19 cellular contexts compared by ENCODE assay signal in genomic region chr2:100949377-100949776, GRCh38. TPM values are rescaled to one million over a fixed set of nuclear protein-coding genes. Genes with fewer than 3 reads are reported as not detected.
A peak's percentile ranks its signal among the peaks of the same experiment; 100 is the strongest.
DNase-seq lines count a peak whose midpoint lies in the region; ATAC-seq, FAIRE-seq and TF ChIP-seq lines count a peak whose summit lies in the region.
"Had no signal": no experiment of that assay in that cellular context is flagged by ENCODE, and none has a peak within 500 bp of the region (broad histone marks: within the 10 kb centered on the region; RNA-seq: fewer than 3 reads in every experiment).

No MANE protein-coding gene starts in this region.

- no peak for TF ChIP-seq CTCF in K562 (IDR thresholded peaks at IDR 0.05 in 2 of 3, conservative IDR thresholded peaks at IDR 0.05 in 1 of 3; ENCODE audit: insufficient read depth in 2 of 3, low read depth in 1 of 3, low read length in 3 of 3)

- intact Hi-C loops in K562 (cut with micrococcal nuclease): no loop called here

- H3K79me2 ChIP-seq in K562 (ENCODE audit: control insufficient read depth, insufficient read depth, low read length): no peaks in the 10 kb centered on the region

- no peak for FAIRE-seq in K562 (lab: Jason Lieb, UNC)
- FAIRE-seq: D721Med, GM12878 had no signal

- WGBS in K562 (ENCODE audit: insufficient coverage, low coverage, missing lambda C conversion rate): under 1% methylated on average over 6 of the region's 8 CpGs

- H3K27me3 ChIP-seq in HAP-1 (ENCODE audit: low read depth): no peaks in the 10 kb centered on the region
- peaks cover 15 to 36% of the 10 kb centered on the region in 2 experiments; a peak in 4 of 5 replicates for H3K27me3 ChIP-seq in K562 (ENCODE audit: control insufficient read depth in 2 of 2, insufficient read depth in 2 of 2, low read length in 2 of 2)
- H3K27me3 ChIP-seq in iPS-18a (ENCODE audit: control insufficient read depth, insufficient read depth, low read length): no peaks in the 10 kb centered on the region
- H3K27me3 ChIP-seq: BLaER1 treated with 17β-estradiol and CSF1 and Interleukin-3, amounts not matched to agents 10 nM and 100 nM had no signal

- H3K4me2 ChIP-seq in K562 (ENCODE audit: insufficient read depth, low read length): no peak overlapping the region

- no TSS peak for BruUV-seq in K562 (replicated peaks; lab: Mats Ljungman, UMichigan)

- no peaks in the 10 kb centered on the region for H4K20me1 ChIP-seq in K562 (replicated peaks; ENCODE audit: control insufficient read depth, insufficient read depth, low read length)
- H4K20me1 ChIP-seq: BLaER1 treated with 17β-estradiol and CSF1 and Interleukin-3, amounts not matched to agents 10 nM and 100 nM had no signal

- POLR2A ChIA-PET in K562 (lab: Yijun Ruan, JAX): no interaction called here

- TF ChIP-seq POLR2A in K562 (conservative IDR thresholded peaks at IDR 0.05): no peak

- no peaks in the 10 kb centered on the region for H3K9me1 ChIP-seq in K562 (ENCODE audit: control insufficient read depth, insufficient read depth, low read length)

- DNase-seq in Ammon's horn (ENCODE audit: low spot score): peak; percentile 33
- DNase-seq in HAP-1 (ENCODE audit: low spot score in 2 of 2): peak; percentile 65 to 82
- DNase-seq in K562 (ENCODE audit: extremely low read depth in 1 of 4, low spot score in 3 of 4): no peak
- no peak for DNase-seq in stimulated activated CD4-positive, alpha-beta T cell treated with anti-CD3 and anti-CD28 coated beads, Interleukin-1b, Interleukin-23, amount 100 ng/mL, for 48 hours
- DNase-seq: BE2C; CD4-positive, alpha-beta T cell; CD8-positive, alpha-beta memory T cell; DMS 273 treated with DMSO at 0.1 percent for 48 hours; DMS79; EL; GDM1 had no signal

- H3K36me3 ChIP-seq in HAP-1 (replicated peaks) (no peaks in the 10 kb centered on the region), K562 (ENCODE audit: control insufficient read depth, insufficient read depth, low read length) (no peaks in the 10 kb centered on the region), iPS-18a (ENCODE audit: control insufficient read depth, low read depth, low read length) (no peaks in the 10 kb centered on the region)
- H3K36me3 ChIP-seq: BE2C; BLaER1 treated with 17β-estradiol and CSF1 and Interleukin-3, amounts not matched to agents 10 nM and 100 nM had no signal

- H3K27ac ChIP-seq in K562 (ENCODE audit: extremely low read depth, low read depth, low read length): no peak overlapping the region
- H3K27ac ChIP-seq in iPS-18a (ENCODE audit: low read length): peak overlapping the region; percentile 43
- H3K27ac ChIP-seq: BLaER1 treated with 17β-estradiol and CSF1 and Interleukin-3, amounts not matched to agents 10 nM and 100 nM had no signal

- H3K9ac ChIP-seq in K562 (ENCODE audit: insufficient read depth in 1 of 2, low read depth in 2 of 2, low read length in 2 of 2) (no peak overlapping the region), iPS-18a (ENCODE audit: low read length) (no peak overlapping the region)
- H3K9ac ChIP-seq: BLaER1 treated with 17β-estradiol and CSF1 and Interleukin-3, amounts not matched to agents 10 nM and 100 nM had no signal

- H3K9me3 ChIP-seq in HAP-1: no peaks in the 10 kb centered on the region
- no peaks in the 10 kb centered on the region for H3K9me3 ChIP-seq in K562 (replicated peaks; ENCODE audit: control insufficient read depth, insufficient read depth, low read depth, low read length)
- no peaks in the 10 kb centered on the region for H3K9me3 ChIP-seq in iPS-18a (ENCODE audit: control insufficient read depth, low read depth, low read length)
- H3K9me3 ChIP-seq: BE2C; BLaER1 treated with 17β-estradiol and CSF1 and Interleukin-3, amounts not matched to agents 10 nM and 100 nM had no signal

- no peak for TF ChIP-seq EP300 in K562 (IDR thresholded peaks at IDR 0.05; ENCODE audit: low read length)

- H3K4me1 ChIP-seq in HAP-1 (peaks cover 16% of the 10 kb centered on the region), K562 (replicated peaks in 1 of 2; ENCODE audit: control insufficient read depth in 2 of 2, insufficient read depth in 2 of 2, low read length in 2 of 2) (no peaks in the 10 kb centered on the region), iPS-18a (ENCODE audit: control insufficient read depth, low read depth, low read length) (peaks cover 13% of the 10 kb centered on the region)
- H3K4me1 ChIP-seq: BE2C had no signal

- no peak for TF ChIP-seq RAD21 in K562 (CRISPR knock-in tag; conservative IDR thresholded peaks at IDR 0.05 in 1 of 2, IDR thresholded peaks at IDR 0.05 in 1 of 2)

- H2AFZ ChIP-seq in K562 (ENCODE audit: low read depth, low read length): no peak overlapping the region

- CTCF ChIA-PET in K562 (lab: Yijun Ruan, JAX; ENCODE audit: low intra/inter-chr PET ratio): no interaction called here

- H3K4me3 ChIP-seq in HAP-1 (no peak overlapping the region), K562 (no peak overlapping the region), iPS-18a (ENCODE audit: low read length) (no peak overlapping the region)
- H3K4me3 ChIP-seq: BLaER1 treated with 17β-estradiol and CSF1 and Interleukin-3, amounts not matched to agents 10 nM and 100 nM; GM12878 had no signal

- in situ Hi-C loops in HAP-1 (cut with MboI; ENCODE audit: low sequenced_read_pairs) (no loop called here), K562 (cut with MboI) (no loop called here)

- ATAC-seq in K562 (no peak), GM21528 (IDR thresholded peaks at IDR 0.05; ENCODE audit: low FRiP score, unreplicated experiment) (no peak), GM19463 (IDR thresholded peaks at IDR 0.05; ENCODE audit: unreplicated experiment) (no peak), GM21423 (IDR thresholded peaks at IDR 0.05; ENCODE audit: unreplicated experiment) (no peak)
- ATAC-seq: GM12878, HCT116 had no signal

TF ChIP-seq in K562, 482 proteins besides CTCF, POLR2A, EP300 and RAD21:
- peak; percentile 89 for TF ChIP-seq CBX8 (IDR thresholded peaks at IDR 0.05; ENCODE audit: borderline replicate concordance, extremely low read depth, low read depth, low read length, poor library complexity, severe bottlenecking)
- no peak for TF ChIP-seq ZC3H4 (CRISPR knock-in tag; IDR thresholded peaks at IDR 0.05; ENCODE audit: borderline replicate concordance)

RNA-seq across cellular contexts. Expression of gene RPL31, which starts 52.7 kb away (rescaled TPM):
- 260 and 346 TPM in 2 replicates for total RNA-seq in K562 (2011; cell fraction: chromatin; rRNA removed; ENCODE audit: low replicate concordance)
- 356 and 362 TPM in 2 replicates for total RNA-seq in K562 (2011; cell fraction: nucleolus; rRNA removed)
- total RNA-seq in K562 (2011; cell fraction: nucleoplasm; rRNA removed): 460 and 749 TPM in 2 replicates
- total RNA-seq in K562 (2014; rRNA removed): 1,176 and 1,715 TPM in 2 replicates
- 3,190 and 3,481 TPM in 2 replicates for total RNA-seq in K562 (2014; rRNA removed; fragmentation: Illumina TruSeq; extraction: Trizol)
- total RNA-seq in K562 (2015; rRNA removed; fragmentation: Illumina TruSeq; extraction: Trizol): 1,637 and 1,659 TPM in 2 replicates
- total RNA-seq in K562 (2021): 1,478 and 1,507 TPM in 2 replicates
- 2,782 and 3,117 TPM in 2 replicates for polyA plus RNA-seq in K562 (2011; rRNA removed)
- polyA plus RNA-seq in K562 (2011; cell fraction: cytosol; rRNA removed): 995 and 1,514 TPM in 2 replicates
- polyA plus RNA-seq in K562 (2011; cell fraction: nucleus; rRNA removed): 715 and 1,325 TPM in 2 replicates
- polyA plus RNA-seq in K562 (2012): 4,257 and 4,957 TPM in 2 replicates
- polyA plus RNA-seq in K562 (2014; fragmentation: Illumina TruSeq; extraction: Trizol): 1,578 and 1,802 TPM in 2 replicates
- 1,000 to 10,000 TPM; 3,112 to 6,037 TPM for polyA plus RNA-seq in K562 (2014; fragmentation: Nextera tagmentation; extraction: Ambion mirVana)
- polyA plus RNA-seq in K562 (2014; rRNA removed): 2,526 and 2,997 TPM in 2 replicates
- polyA minus RNA-seq in K562 (2011; rRNA and poly(A)+ RNA removed): 698 and 783 TPM in 2 replicates
- polyA minus RNA-seq in K562 (2011; cell fraction: cytosol; rRNA and poly(A)+ RNA removed): 318 and 340 TPM in 2 replicates
- 161 and 259 TPM in 2 replicates for polyA minus RNA-seq in K562 (2011; cell fraction: nucleus; rRNA and poly(A)+ RNA removed)

Comparison
In these comparisons a context has a peak if more than half of its experiments do, and no peak if none do; other contexts are left out.
1. DNase-seq: peak in Ammon's horn (single experiment) and HAP-1 (2 of 2); none in K562 (0 of 4) and stimulated activated CD4-positive, alpha-beta T cell treated with anti-CD3 and anti-CD28 coated beads, Interleukin-1b, Interleukin-23, amount 100 ng/mL, for 48 hours (single experiment).